ENCODE assay signal across 8 cellular contexts in the genomic region with DNA sequence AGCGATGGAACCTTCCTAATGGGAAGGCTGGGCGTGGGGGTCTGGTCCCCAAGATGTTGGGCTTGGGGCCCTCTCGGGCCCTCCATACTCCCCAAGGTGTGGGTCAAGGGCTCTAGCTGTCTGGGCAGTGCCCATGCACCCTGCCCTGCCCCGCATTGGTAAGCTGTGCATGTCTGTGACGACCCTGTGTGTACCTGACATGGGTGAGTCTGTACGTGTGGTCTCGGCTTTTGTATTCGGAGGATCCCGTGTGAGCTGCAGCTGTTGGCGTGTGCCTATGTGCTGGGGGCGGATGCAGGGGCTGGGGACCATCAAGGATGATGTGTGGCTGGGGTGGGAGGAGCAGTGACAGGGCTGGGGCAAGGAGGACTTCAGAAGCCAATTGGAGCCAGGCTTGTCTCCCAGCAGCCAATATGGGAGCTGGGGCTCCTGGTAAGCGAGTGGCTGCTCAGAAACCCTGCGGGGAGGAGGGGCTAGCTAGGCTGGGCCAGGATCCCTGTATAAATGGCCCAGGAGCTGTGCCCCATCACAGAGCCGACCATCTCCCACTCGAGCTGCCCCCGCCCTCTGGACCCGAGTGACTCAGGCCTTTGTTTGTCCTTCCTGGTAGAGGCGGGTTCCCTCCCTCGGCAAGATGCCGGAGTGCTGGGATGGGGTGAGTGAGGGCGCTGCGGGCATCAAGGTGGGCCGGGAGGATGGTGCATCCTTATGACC. TPM values are rescaled to one million over a fixed set of nuclear protein-coding genes. Genes with fewer than 3 reads are reported as not detected.
DNase-seq lines count a peak whose midpoint lies in the region; ATAC-seq and TF ChIP-seq lines count a peak whose summit lies in the region.

A gene with protein sequence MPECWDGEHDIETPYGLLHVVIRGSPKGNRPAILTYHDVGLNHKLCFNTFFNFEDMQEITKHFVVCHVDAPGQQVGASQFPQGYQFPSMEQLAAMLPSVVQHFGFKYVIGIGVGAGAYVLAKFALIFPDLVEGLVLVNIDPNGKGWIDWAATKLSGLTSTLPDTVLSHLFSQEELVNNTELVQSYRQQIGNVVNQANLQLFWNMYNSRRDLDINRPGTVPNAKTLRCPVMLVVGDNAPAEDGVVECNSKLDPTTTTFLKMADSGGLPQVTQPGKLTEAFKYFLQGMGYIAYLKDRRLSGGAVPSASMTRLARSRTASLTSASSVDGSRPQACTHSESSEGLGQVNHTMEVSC (plus strand): TSS at position 529 of the 714 bp plus-strand sequence. CDS start 106 bp downstream, at position 635.

- H3K36me3 ChIP-seq in ovary, result no peaks in the 10 kb centered on the region

- H3K9me3 Mint-ChIP-seq in activated CD4-positive, alpha-beta memory T cell treated with anti-CD3 and anti-CD28 coated beads for 36 hours, result no peaks in the 10 kb centered on the region
- no peaks in the 10 kb centered on the region for H3K9me3 Mint-ChIP-seq in activated CD4-positive, alpha-beta memory T cell treated with anti-CD3 and anti-CD28 coated beads, Interleukin-2, amount 10 ng/mL, durations not matched to agents 7 days and 5 days

- no peak for TF ChIP-seq CTCF in ovary (IDR thresholded peaks at IDR 0.05)

- H3K36me3 Mint-ChIP-seq in activated CD4-positive, alpha-beta memory T cell treated with anti-CD3 and anti-CD28 coated beads for 36 hours, result no peaks in the 10 kb centered on the region
- H3K36me3 Mint-ChIP-seq in activated CD4-positive, alpha-beta memory T cell treated with anti-CD3 and anti-CD28 coated beads, Interleukin-2, amount 10 ng/mL, durations not matched to agents 7 days and 5 days (ENCODE audit: low read depth), result no peaks in the 10 kb centered on the region

- intact Hi-C loops in activated CD4-positive, alpha-beta memory T cell treated with anti-CD3 and anti-CD28 coated beads for 36 hours (cut with micrococcal nuclease), result loop anchor here (5.0 kb wide), 1 partner anchor 258 kb away; no protein-coding TSS in a partner anchor
- intact Hi-C loops in cardiac septum (cut with DNase I) (no loop called here), ovary (cut with DNase I) (loop anchor here in 3 of 4 donors (10.0 kb wide), 3 partner anchors 165 to 935 kb away; partner anchors contain the start of gene MMP15 (in 1 of the 3))

- H3K27me3 Mint-ChIP-seq in activated CD4-positive, alpha-beta memory T cell treated with anti-CD3 and anti-CD28 coated beads for 36 hours, result peaks cover 10% of the 10 kb centered on the region
- peaks cover 1% of the 10 kb centered on the region for H3K27me3 Mint-ChIP-seq in activated CD4-positive, alpha-beta memory T cell treated with anti-CD3 and anti-CD28 coated beads, Interleukin-2, amount 10 ng/mL, durations not matched to agents 7 days and 5 days

- no peak for TF ChIP-seq POLR2A in ovary (IDR thresholded peaks at IDR 0.05)

- H3K4me1 Mint-ChIP-seq in activated CD4-positive, alpha-beta memory T cell treated with anti-CD3 and anti-CD28 coated beads for 36 hours (ENCODE audit: low read depth), result peaks cover 25% of the 10 kb centered on the region
- peaks cover 22% of the 10 kb centered on the region for H3K4me1 Mint-ChIP-seq in activated CD4-positive, alpha-beta memory T cell treated with anti-CD3 and anti-CD28 coated beads, Interleukin-2, amount 10 ng/mL, durations not matched to agents 7 days and 5 days

- peak; percentile 41 for ATAC-seq in HG03175 (IDR thresholded peaks at IDR 0.05; ENCODE audit: unreplicated experiment)

- H3K27ac Mint-ChIP-seq in activated CD4-positive, alpha-beta memory T cell treated with anti-CD3 and anti-CD28 coated beads for 36 hours, result no peak within 1 kb of the TSS
- no peak within 1 kb of the TSS for H3K27ac Mint-ChIP-seq in activated CD4-positive, alpha-beta memory T cell treated with anti-CD3 and anti-CD28 coated beads, Interleukin-2, amount 10 ng/mL, durations not matched to agents 7 days and 5 days

- CTCF ChIA-PET in activated CD4-positive, alpha-beta memory T cell treated with anti-CD3 and anti-CD28 coated beads for 36 hours (lab: Charles Lee), result interaction anchor here (0.6 to 3.1 kb wide), 5 partner anchors 12 to 689 kb away, joined by 3 to 13 read pairs (median 9); no protein-coding TSS in a partner anchor
- CTCF ChIA-PET in activated CD4-positive, alpha-beta memory T cell treated with anti-CD3 and anti-CD28 coated beads, Interleukin-2, amount 10 ng/mL, durations not matched to agents 7 days and 5 days (lab: Charles Lee), result no interaction called here

- 14 to 38% (median 19%) methylated on average over 19 to 23 of the region's 23 CpGs for WGBS in ovary, 3 donors

- TF ChIP-seq EP300 in ovary (IDR thresholded peaks at IDR 0.05), result no peak

- H3K4me1 ChIP-seq in ovary (ENCODE audit: insufficient read depth), result peaks cover 6% of the 10 kb centered on the region

- H3K9me3 ChIP-seq in ovary, result no peaks in the 10 kb centered on the region

- no peaks in the 10 kb centered on the region for H3K27me3 ChIP-seq in ovary

- DNase-seq in activated CD4-positive, alpha-beta memory T cell treated with anti-CD3 and anti-CD28 coated beads for 36 hours, result peak; percentile 59
- DNase-seq in activated CD4-positive, alpha-beta memory T cell treated with anti-CD3 and anti-CD28 coated beads, Interleukin-2, amount 10 ng/mL, durations not matched to agents 7 days and 5 days, result no peak
- DNase-seq in NCI-H748 treated with DMSO at 0.1 percent for 48 hours (lab: John Stamatoyannopoulos, UW) (peak; percentile 82), anterior cingulate cortex (lab: John Stamatoyannopoulos, UW) (peak; percentile 38 to 98 (median 91)), cardiac septum (ENCODE audit: low spot score) (no peak), ovary (peak in 2 of 5 donors; percentile 39 to 50), AML-193 (lab: John Stamatoyannopoulos, UW) (no peak)

- peak within 1 kb of the TSS; percentile 67 for H3K4me3 Mint-ChIP-seq in activated CD4-positive, alpha-beta memory T cell treated with anti-CD3 and anti-CD28 coated beads for 36 hours
- no peak within 1 kb of the TSS for H3K4me3 Mint-ChIP-seq in activated CD4-positive, alpha-beta memory T cell treated with anti-CD3 and anti-CD28 coated beads, Interleukin-2, amount 10 ng/mL, durations not matched to agents 7 days and 5 days

- POLR2A ChIA-PET in activated CD4-positive, alpha-beta memory T cell treated with anti-CD3 and anti-CD28 coated beads for 36 hours (lab: Charles Lee), result no interaction called here
- POLR2A ChIA-PET in activated CD4-positive, alpha-beta memory T cell treated with anti-CD3 and anti-CD28 coated beads, Interleukin-2, amount 10 ng/mL, durations not matched to agents 7 days and 5 days (lab: Charles Lee), result no interaction called here

- no peak within 1 kb of the TSS for H3K27ac ChIP-seq in ovary

- H3K4me3 ChIP-seq in ovary, result peak within 1 kb of the TSS; percentile 28

RNA-seq across cellular contexts. Expression of the gene that starts here (rescaled TPM):
- 1 to 10 TPM; 1.3 to 1.6 TPM for total RNA-seq in activated CD4-positive, alpha-beta memory T cell treated with anti-CD3 and anti-CD28 coated beads for 36 hours
- total RNA-seq in activated CD4-positive, alpha-beta memory T cell treated with anti-CD3 and anti-CD28 coated beads, Interleukin-2, amount 10 ng/mL, durations not matched to agents 7 days and 5 days, result 1 to 10 TPM in 1 of 2 experiments, under 1 TPM in 1; 0.83 to 1.2 TPM
- 607 TPM for total RNA-seq in cardiac septum
- 10 to 100 TPM in 1 of 7 donors, 1 to 10 TPM in 6; 1.6 to 10.5 (median 2.6) TPM for total RNA-seq in ovary
- 1 to 10 TPM; 3.7 to 5.5 TPM for polyA plus RNA-seq in ovary

Comparison
In these comparisons a context has a peak if more than half of its experiments do, and no peak if none do; other contexts are left out.
1. RNA of the gene that starts here (total RNA-seq): 607 TPM in cardiac septum (single experiment); 1.6 to 10.5 TPM in ovary, 1.3 to 1.6 TPM in activated CD4-positive, alpha-beta memory T cell treated with anti-CD3 and anti-CD28 coated beads for 36 hours and 0.83 to 1.2 TPM in activated CD4-positive, alpha-beta memory T cell treated with anti-CD3 and anti-CD28 coated beads, Interleukin-2, amount 10 ng/mL, durations not matched to agents 7 days and 5 days; every median in the first group is over 10 times any median in the second.
2. DNase-seq: peak in activated CD4-positive, alpha-beta memory T cell treated with anti-CD3 and anti-CD28 coated beads for 36 hours (single experiment), NCI-H748 treated with DMSO at 0.1 percent for 48 hours (single experiment) and anterior cingulate cortex (58 of 58); none in activated CD4-positive, alpha-beta memory T cell treated with anti-CD3 and anti-CD28 coated beads, Interleukin-2, amount 10 ng/mL, durations not matched to agents 7 days and 5 days (single experiment), cardiac septum (single experiment) and AML-193 (0 of 2).